Comparison of ENCODE assay signal across 9 cellular contexts in genomic region chr2:8525582-8526402, GRCh38.
DNase-seq lines count a peak whose midpoint lies in the region; ATAC-seq and TF ChIP-seq lines count a peak whose summit lies in the region.
"Had no signal": no experiment of that assay in that cellular context is flagged by ENCODE, and none has a peak within 500 bp of the region (broad histone marks: within the 10 kb centered on the region; RNA-seq: fewer than 3 reads in every experiment).

No MANE protein-coding gene starts in this region.

- no peaks in the 10 kb centered on the region for H3K36me3 Mint-ChIP-seq in activated T-helper 17 cell treated with anti-CD3 and anti-CD28 coated beads, Interleukin-2, amount 50 U/mL, for 72 hours (ENCODE audit: low read depth)

- ATAC-seq in GM18873 (IDR thresholded peaks at IDR 0.05; ENCODE audit: low FRiP score, unreplicated experiment) (peak; percentile 41), HG03045 (IDR thresholded peaks at IDR 0.05; ENCODE audit: unreplicated experiment) (peak; percentile 67)
- ATAC-seq in activated T-helper 17 cell treated with anti-CD3 and anti-CD28 coated beads, Interleukin-2, amount 50 U/mL, for 72 hours (replicated peaks), result no peak

- 12 to 31% (median 22%) methylated on average over 14 of the region's 14 CpGs for WGBS in spleen, 5 donors

- POLR2A ChIA-PET in AG04450 (lab: Yijun Ruan, JAX), result interaction anchor here (0.9 kb wide), 1 partner anchor 155 kb away, joined by 3 read pairs; no protein-coding TSS in a partner anchor

- no peak overlapping the region for H3K27ac ChIP-seq in AG04450 (ENCODE audit: low read depth, low read length)
- H3K27ac ChIP-seq in spleen, result peak overlapping the region in 7 of 8 donors; percentile 0 to 64 (median 31)
- H3K27ac ChIP-seq: ascending aorta had no signal

- H3K4me1 ChIP-seq in spleen, result peaks cover 16 to 66% (median 47%) of the 10 kb centered on the region in 6 donors
- H3K4me1 ChIP-seq: ascending aorta had no signal

- no peaks in the 10 kb centered on the region for H3K36me3 ChIP-seq in spleen
- H3K36me3 ChIP-seq: ascending aorta had no signal

- peak; percentile 4; the same call in 1 of the 2 replicates for TF ChIP-seq CTCF in AG04450 (IDR thresholded peaks at IDR 0.05; ENCODE audit: low read depth, low read length)
- peak in 7 of 11 experiments; percentile 23 to 48 (median 37) for TF ChIP-seq CTCF in spleen (IDR thresholded peaks at IDR 0.05 in 8 of 11, conservative IDR thresholded peaks at IDR 0.05 in 3 of 11)

- H3K4me3 ChIP-seq in AG04450 (ENCODE audit: low read depth, low read length) (no peak overlapping the region), spleen (peak overlapping the region in 1 of 8 donors; percentile 10)
- H3K4me3 ChIP-seq: ascending aorta had no signal

- H3K27me3 ChIP-seq in AG04450 (ENCODE audit: control insufficient read depth, insufficient read depth, low read length) (peaks cover 4% of the 10 kb centered on the region), spleen (replicated peaks in 1 of 7) (no peaks in the 10 kb centered on the region)
- H3K27me3 ChIP-seq: ascending aorta had no signal

- TF ChIP-seq POLR2A in spleen (IDR thresholded peaks at IDR 0.05), result no peak

- DNase-seq in AG04450 (ENCODE audit: low read depth, low spot score) (no peak), NCI-H2029 treated with DMSO at 0.1 percent for 48 hours (lab: John Stamatoyannopoulos, UW) (peak; percentile 97), iPS-NIHi7 (ENCODE audit: extremely low spot score) (peak; percentile 74), spleen (peak; percentile 90)
- DNase-seq in activated CD8-positive, alpha-beta memory T cell treated with anti-CD3 and anti-CD28 coated beads for 24 hours, result no peak

- no peaks in the 10 kb centered on the region for H3K27me3 Mint-ChIP-seq in activated T-helper 17 cell treated with anti-CD3 and anti-CD28 coated beads, Interleukin-2, amount 50 U/mL, for 72 hours

- CTCF ChIA-PET in AG04450 (lab: Charles Lee), result no interaction called here

- peak overlapping the region; percentile 68 for H3K27ac Mint-ChIP-seq in activated T-helper 17 cell treated with anti-CD3 and anti-CD28 coated beads, Interleukin-2, amount 50 U/mL, for 72 hours

- H3K4me1 Mint-ChIP-seq in activated T-helper 17 cell treated with anti-CD3 and anti-CD28 coated beads, Interleukin-2, amount 50 U/mL, for 72 hours, result peaks cover 34% of the 10 kb centered on the region

- H3K9me3 ChIP-seq in AG04450 (ENCODE audit: control insufficient read depth, insufficient read depth, low read length), result peaks cover 1% of the 10 kb centered on the region
- H3K9me3 ChIP-seq in spleen, result peaks cover 0 to 3% (median 2%) of the 10 kb centered on the region in 8 donors
- H3K9me3 ChIP-seq: ascending aorta had no signal

- intact Hi-C loops in spleen (cut with DNase I; ENCODE audit: low total_unique reads), result no loop called here

- H3K4me3 Mint-ChIP-seq in activated T-helper 17 cell treated with anti-CD3 and anti-CD28 coated beads, Interleukin-2, amount 50 U/mL, for 72 hours, result peak overlapping the region; percentile 30

- peaks cover 6% of the 10 kb centered on the region for H3K9me3 Mint-ChIP-seq in activated T-helper 17 cell treated with anti-CD3 and anti-CD28 coated beads, Interleukin-2, amount 50 U/mL, for 72 hours

Comparison
In these comparisons a context has a peak if more than half of its experiments do, and no peak if none do; other contexts are left out.
1. DNase-seq: peak in NCI-H2029 treated with DMSO at 0.1 percent for 48 hours (single experiment), iPS-NIHi7 (single experiment) and spleen (single experiment); none in AG04450 (single experiment) and activated CD8-positive, alpha-beta memory T cell treated with anti-CD3 and anti-CD28 coated beads for 24 hours (single experiment).